In genomic region chr2:74201196-74201595, GRCh38 we compare ENCODE assay signal across 10 cellular contexts. TPM values are rescaled to one million over a fixed set of nuclear protein-coding genes. Genes with fewer than 3 reads are reported as not detected.
DNase-seq lines count a peak whose midpoint lies in the region; ATAC-seq, FAIRE-seq and TF ChIP-seq lines count a peak whose summit lies in the region.
"Had no signal": no experiment of that assay in that cellular context is flagged by ENCODE, and none has a peak within 500 bp of the region (broad histone marks: within the 10 kb centered on the region; RNA-seq: fewer than 3 reads in every experiment).

No MANE protein-coding gene starts in this region.

- peak overlapping the region; percentile 92 for H3K4me3 ChIP-seq in DOHH2 (ENCODE audit: low read length)
- H3K4me3 ChIP-seq in KMS-11 (IDR thresholded peaks at IDR 0.05; ENCODE audit: insufficient read depth, low read depth, low read length) = no peak overlapping the region
- peak overlapping the region; percentile 96 for H3K4me3 ChIP-seq in GM12878

- H3K27ac ChIP-seq in DOHH2 (ENCODE audit: low read depth, low read length) = no peak overlapping the region
- peak overlapping the region; percentile 99; the same call in 1 of the 2 replicates for H3K27ac ChIP-seq in KMS-11
- H3K27ac ChIP-seq in GM12878 (ENCODE audit: control insufficient read depth, insufficient read depth) = peak overlapping the region; percentile 40
- H3K27ac ChIP-seq: brain microvascular endothelial cell, VCaP had no signal

- POLR2A ChIA-PET in GM12878 (lab: Charles Lee) (interaction anchor here (0.6 to 6.4 kb wide), 7 partner anchors 9 to 586 kb away, joined by 3 to 83 read pairs (median 5); partner anchors contain the start of gene MOB1A), HEK293T (lab: Yijun Ruan, JAX) (no interaction called here)

- CTCF ChIA-PET in GM12878 (lab: Yijun Ruan, JAX) (interaction anchor here (0.7 to 7.8 kb wide), 6 partner anchors 14 to 377 kb away, joined by 3 to 90 read pairs (median 8); partner anchors contain the start of genes BOLA3 and MOB1A), HEK293T (lab: Yijun Ruan, JAX) (interaction anchor here (0.7 kb wide), 1 partner anchor 267 kb away, joined by 5 read pairs; no protein-coding TSS in a partner anchor)

- DNase-seq in GM12878 (ENCODE audit: low read depth, low spot score) (no peak), sciatic nerve (ENCODE audit: low spot score) (no peak), hepatic stellate cell (ENCODE audit: low spot score) (no peak), SK-N-DZ (ENCODE audit: low spot score) (no peak), HEK293T (ENCODE audit: extremely low spot score) (no peak)
- DNase-seq: brain microvascular endothelial cell, NCI-H748 treated with DMSO at 0.1 percent for 48 hours had no signal

- RAD21 ChIA-PET in GM12878 (lab: Charles Lee; ENCODE audit: unreplicated experiment) = interaction anchor here (0.8 to 4.6 kb wide), 6 partner anchors 9 to 373 kb away, joined by 3 to 39 read pairs (median 4); partner anchors contain the start of genes BOLA3, MOB1A and STAMBP

- H2AFZ ChIP-seq in KMS-11 (ENCODE audit: low read depth) (no peak overlapping the region), GM12878 (ENCODE audit: control insufficient read depth, low read depth, low read length) (no peak overlapping the region)

- H3K79me2 ChIP-seq in DOHH2 (ENCODE audit: control insufficient read depth, low read length) (peaks cover 85% of the 10 kb centered on the region), KMS-11 (ENCODE audit: insufficient read depth, low read depth) (peaks cover 70% of the 10 kb centered on the region), GM12878 (ENCODE audit: control insufficient read depth, insufficient read depth, low read length) (peaks cover 80% of the 10 kb centered on the region)

- SMC1A ChIA-PET in GM12878 (lab: Charles Lee; ENCODE audit: uncharacterized antibody, unreplicated experiment) = interaction anchor here (0.9 to 3.4 kb wide), 8 partner anchors 9 to 54 kb away, joined by 3 to 20 read pairs (median 6); partner anchors contain the start of genes BOLA3 and MOB1A

- BruUV-seq in GM12878 (replicated peaks; lab: Mats Ljungman, UMichigan) = no TSS peak

- H3K9me3 ChIP-seq in DOHH2 (ENCODE audit: control insufficient read depth, insufficient read depth, low read length) (no peaks in the 10 kb centered on the region), GM12878 (replicated peaks; ENCODE audit: control insufficient read depth, insufficient read depth, low read length) (no peaks in the 10 kb centered on the region)

- H3K9ac ChIP-seq in KMS-11 (peak overlapping the region; percentile 100; the same call in 1 of the 2 replicates), GM12878 (ENCODE audit: control insufficient read depth, insufficient read depth, low read length) (peak overlapping the region; percentile 10; the same call in 1 of the 2 replicates)

- 0% methylated on average over 3 of the region's 3 CpGs for WGBS in GM12878 (ENCODE audit: insufficient coverage, insufficient replicate concordance, low lambda C conversion rate, missing lambda C conversion rate)

- H3K9me2 ChIP-seq in DOHH2 (replicated peaks; ENCODE audit: control insufficient read depth, low read length) = no peaks in the 10 kb centered on the region

- no peak for FAIRE-seq in GM12878 (lab: Jason Lieb, UNC)

- no peak for TF ChIP-seq CTCF in DOHH2 (IDR thresholded peaks at IDR 0.05; ENCODE audit: low read depth, low read length, poor library complexity, severe bottlenecking)
- no peak for TF ChIP-seq CTCF in KMS-11 (conservative IDR thresholded peaks at IDR 0.05; ENCODE audit: low read depth, low read length)
- no peak for TF ChIP-seq CTCF in GM12878 (IDR thresholded peaks at IDR 0.05 in 2 of 3, conservative IDR thresholded peaks at IDR 0.05 in 1 of 3; ENCODE audit: control insufficient read depth in 2 of 3, extremely low read depth in 1 of 3, insufficient read depth in 1 of 3, low read depth in 3 of 3, low read length in 3 of 3)

- no peak for TF ChIP-seq POLR2A in GM12878 (IDR thresholded peaks at IDR 0.05; ENCODE audit: low read depth, low read length)

- intact Hi-C loops in GM12878 (cut with micrococcal nuclease; ENCODE audit: unreplicated experiment) = loop anchor here (5.0 kb wide), 1 partner anchor 34 kb away; no protein-coding TSS in a partner anchor
- intact Hi-C loops in sciatic nerve (cut with DNase I) = no loop called here

- no peak for TF ChIP-seq EP300 in GM12878 (IDR thresholded peaks at IDR 0.05; ENCODE audit: borderline replicate concordance in 1 of 2, control insufficient read depth in 1 of 2, low read depth in 2 of 2, low read length in 2 of 2)

- peaks cover 50% of the 10 kb centered on the region for H4K20me1 ChIP-seq in DOHH2 (ENCODE audit: control insufficient read depth, insufficient read depth, low read depth, low read length)
- peaks cover 36% of the 10 kb centered on the region for H4K20me1 ChIP-seq in KMS-11 (ENCODE audit: insufficient read depth)
- peaks cover 3% of the 10 kb centered on the region; the same call in 1 of the 2 replicates for H4K20me1 ChIP-seq in GM12878 (ENCODE audit: control insufficient read depth, insufficient read depth)

- peaks cover 74% of the 10 kb centered on the region for H3K36me3 ChIP-seq in DOHH2 (ENCODE audit: control insufficient read depth, low read length)
- H3K36me3 ChIP-seq in KMS-11 (ENCODE audit: insufficient read depth) = peaks cover 2% of the 10 kb centered on the region
- H3K36me3 ChIP-seq in GM12878 (ENCODE audit: control insufficient read depth in 2 of 2, insufficient read depth in 2 of 2, low read length in 1 of 2) = peaks cover 0 to 2% of the 10 kb centered on the region in 2 experiments; a peak in 2 of 4 replicates

- H3K4me2 ChIP-seq in DOHH2 (ENCODE audit: low read length) = peak overlapping the region; percentile 95
- H3K4me2 ChIP-seq in KMS-11 = peak overlapping the region; percentile 80
- H3K4me2 ChIP-seq in GM12878 (ENCODE audit: control insufficient read depth, insufficient read depth) = peak overlapping the region; percentile 73

- ATAC-seq in GM12878 = no peak
- ATAC-seq in sciatic nerve = peak; percentile 14

- no peak for TF ChIP-seq RAD21 in GM12878 (IDR thresholded peaks at IDR 0.05; ENCODE audit: insufficient read depth, low read depth, low read length)

- peaks cover 6% of the 10 kb centered on the region for H3F3A ChIP-seq in DOHH2 (ENCODE audit: control insufficient read depth, insufficient read depth)

- H3K27me3 ChIP-seq in DOHH2 (ENCODE audit: control insufficient read depth, low read length) = no peaks in the 10 kb centered on the region
- no peaks in the 10 kb centered on the region for H3K27me3 ChIP-seq in KMS-11 (ENCODE audit: insufficient read depth, low read depth)
- H3K27me3 ChIP-seq in GM12878 (replicated peaks in 1 of 2; ENCODE audit: control insufficient read depth in 2 of 2, insufficient read depth in 2 of 2, low read length in 1 of 2) = no peaks in the 10 kb centered on the region
- H3K27me3 ChIP-seq: brain microvascular endothelial cell had no signal

- in situ Hi-C loops in GM12878 (cut with MboI) = no loop called here

- H3K4me1 ChIP-seq in DOHH2 (ENCODE audit: control insufficient read depth, low read length) = peaks cover 58% of the 10 kb centered on the region
- H3K4me1 ChIP-seq in KMS-11 (ENCODE audit: low read depth, poor library complexity, severe bottlenecking) = peaks cover 68% of the 10 kb centered on the region
- H3K4me1 ChIP-seq in GM12878 (ENCODE audit: control insufficient read depth, insufficient read depth, low read length) = peaks cover 22% of the 10 kb centered on the region

RNA-seq across cellular contexts. Expression of gene MTHFD2, which starts 2.8 kb away (rescaled TPM):
- total RNA-seq in GM12878 (2013; cell fraction: nucleolus; rRNA removed) = 39.8 and 56.0 TPM in 2 replicates
- total RNA-seq in GM12878 (2014; rRNA removed) (139 and 164 TPM in 2 replicates), GM12878 (2014; rRNA removed; fragmentation: Illumina TruSeq; extraction: Trizol) (144 TPM in 2 replicates), GM12878 (2021) (180 and 192 TPM in 2 replicates), sciatic nerve (18.6 TPM)
- polyA plus RNA-seq in GM12878 (2011; ENCODE audit: low read depth) = 76.6 TPM
- polyA plus RNA-seq in GM12878 (2011; rRNA removed) (265 and 421 TPM in 2 replicates), GM12878 (2014; fragmentation: Illumina TruSeq; extraction: Trizol) (129 and 153 TPM in 2 replicates), GM12878 (2014; fragmentation: Nextera tagmentation; extraction: Ambion mirVana) (100 to 1,000 TPM; 237 to 292 TPM), GM12878 (2014; rRNA removed) (152 and 155 TPM in 2 replicates), GM12878 (2016; fragmentation: Nextera tagmentation; extraction: Ambion mirVana) (100 to 1,000 TPM; 128 to 134 TPM)
- polyA plus RNA-seq in GM12878 (2011; cell fraction: cytosol; rRNA removed) = 114 and 226 TPM in 2 replicates
- 98.3 and 124 TPM in 2 replicates for polyA plus RNA-seq in GM12878 (2011; cell fraction: nucleus; rRNA removed)
- 115 and 137 TPM in 2 replicates for polyA plus RNA-seq in GM12878 (2012)
- polyA minus RNA-seq in GM12878 (2011; rRNA and poly(A)+ RNA removed) = 166 and 191 TPM in 2 replicates
- 44.0 and 62.0 TPM in 2 replicates for polyA minus RNA-seq in GM12878 (2011; cell fraction: cytosol; rRNA and poly(A)+ RNA removed)
- 14.4 and 33.0 TPM in 2 replicates for polyA minus RNA-seq in GM12878 (2011; cell fraction: nucleus; rRNA and poly(A)+ RNA removed)
- polyA plus RNA-seq in SK-N-DZ (2014; cell fraction: cytosol; rRNA removed) = 271 and 312 TPM in 2 replicates
- 109 and 143 TPM in 2 replicates for polyA plus RNA-seq in SK-N-DZ (2014; cell fraction: nucleus; rRNA removed)

RNA-seq across cellular contexts. Expression of gene MOB1A, which starts 22.5 kb away (rescaled TPM):
- 106 and 110 TPM in 2 replicates for total RNA-seq in GM12878 (2013; cell fraction: nucleolus; rRNA removed)
- total RNA-seq in GM12878 (2014; rRNA removed) (162 and 211 TPM in 2 replicates), GM12878 (2014; rRNA removed; fragmentation: Illumina TruSeq; extraction: Trizol) (182 and 184 TPM in 2 replicates), GM12878 (2021) (226 and 232 TPM in 2 replicates), sciatic nerve (82.7 TPM)
- 47.8 TPM for polyA plus RNA-seq in GM12878 (2011; ENCODE audit: low read depth)
- polyA plus RNA-seq in GM12878 (2011; rRNA removed) (219 and 345 TPM in 2 replicates), GM12878 (2014; fragmentation: Illumina TruSeq; extraction: Trizol) (143 and 186 TPM in 2 replicates), GM12878 (2014; fragmentation: Nextera tagmentation; extraction: Ambion mirVana) (10 to 100 TPM; 41.2 to 58.5 TPM), GM12878 (2014; rRNA removed) (81.2 and 102 TPM in 2 replicates), GM12878 (2016; fragmentation: Nextera tagmentation; extraction: Ambion mirVana) (100 to 1,000 TPM; 221 to 223 TPM)
- polyA plus RNA-seq in GM12878 (2011; cell fraction: cytosol; rRNA removed) = 68.2 and 85.6 TPM in 2 replicates
- 42.1 and 48.0 TPM in 2 replicates for polyA plus RNA-seq in GM12878 (2011; cell fraction: nucleus; rRNA removed)
- polyA plus RNA-seq in GM12878 (2012) = 75.4 and 79.3 TPM in 2 replicates
- 92.1 and 208 TPM in 2 replicates for polyA minus RNA-seq in GM12878 (2011; rRNA and poly(A)+ RNA removed)
- 48.1 and 59.3 TPM in 2 replicates for polyA minus RNA-seq in GM12878 (2011; cell fraction: cytosol; rRNA and poly(A)+ RNA removed)
- polyA minus RNA-seq in GM12878 (2011; cell fraction: nucleus; rRNA and poly(A)+ RNA removed) = 20.7 and 40.2 TPM in 2 replicates
- polyA plus RNA-seq in SK-N-DZ (2014; cell fraction: cytosol; rRNA removed) = 42.2 and 50.9 TPM in 2 replicates
- 10.6 and 31.7 TPM in 2 replicates for polyA plus RNA-seq in SK-N-DZ (2014; cell fraction: nucleus; rRNA removed)

RNA-seq across cellular contexts. Expression of gene BOLA3, which starts 53.5 kb away (rescaled TPM):
- total RNA-seq in GM12878 (2013; cell fraction: nucleolus; rRNA removed) = 4.2 and 7.9 TPM in 2 replicates
- 70.3 and 82.6 TPM in 2 replicates for total RNA-seq in GM12878 (2014; rRNA removed)
- total RNA-seq in GM12878 (2014; rRNA removed; fragmentation: Illumina TruSeq; extraction: Trizol) = 71.6 and 81.1 TPM in 2 replicates
- 62.6 and 63.5 TPM in 2 replicates for total RNA-seq in GM12878 (2021)
- polyA plus RNA-seq in GM12878 (2011; ENCODE audit: low read depth) = 23.1 TPM
- 65.6 and 92.7 TPM in 2 replicates for polyA plus RNA-seq in GM12878 (2011; rRNA removed)
- polyA plus RNA-seq in GM12878 (2011; cell fraction: cytosol; rRNA removed) = 36.2 and 49.5 TPM in 2 replicates
- polyA plus RNA-seq in GM12878 (2011; cell fraction: nucleus; rRNA removed) = 14.5 and 17.1 TPM in 2 replicates
- polyA plus RNA-seq in GM12878 (2012) = 68.9 and 75.8 TPM in 2 replicates
- polyA plus RNA-seq in GM12878 (2014; fragmentation: Illumina TruSeq; extraction: Trizol) = 40.0 and 109 TPM in 2 replicates
- 100 to 1,000 TPM; 164 to 168 TPM for polyA plus RNA-seq in GM12878 (2014; fragmentation: Nextera tagmentation; extraction: Ambion mirVana)
- polyA plus RNA-seq in GM12878 (2014; rRNA removed) = 102 and 158 TPM in 2 replicates
- polyA plus RNA-seq in GM12878 (2016; fragmentation: Nextera tagmentation; extraction: Ambion mirVana) = 100 to 1,000 TPM; 283 to 300 TPM
- 9.3 and 9.9 TPM in 2 replicates for polyA minus RNA-seq in GM12878 (2011; rRNA and poly(A)+ RNA removed)
- 9.0 and 10.6 TPM in 2 replicates for polyA minus RNA-seq in GM12878 (2011; cell fraction: cytosol; rRNA and poly(A)+ RNA removed)
- 5.1 and 7.7 TPM in 2 replicates for polyA minus RNA-seq in GM12878 (2011; cell fraction: nucleus; rRNA and poly(A)+ RNA removed)
- total RNA-seq in sciatic nerve = 13.0 TPM
- polyA plus RNA-seq in SK-N-DZ (2014; cell fraction: cytosol; rRNA removed) = 87.8 and 89.7 TPM in 2 replicates
- 43.4 and 51.8 TPM in 2 replicates for polyA plus RNA-seq in SK-N-DZ (2014; cell fraction: nucleus; rRNA removed)
